26 cellular contexts compared by ENCODE assay signal in the genomic region with DNA sequence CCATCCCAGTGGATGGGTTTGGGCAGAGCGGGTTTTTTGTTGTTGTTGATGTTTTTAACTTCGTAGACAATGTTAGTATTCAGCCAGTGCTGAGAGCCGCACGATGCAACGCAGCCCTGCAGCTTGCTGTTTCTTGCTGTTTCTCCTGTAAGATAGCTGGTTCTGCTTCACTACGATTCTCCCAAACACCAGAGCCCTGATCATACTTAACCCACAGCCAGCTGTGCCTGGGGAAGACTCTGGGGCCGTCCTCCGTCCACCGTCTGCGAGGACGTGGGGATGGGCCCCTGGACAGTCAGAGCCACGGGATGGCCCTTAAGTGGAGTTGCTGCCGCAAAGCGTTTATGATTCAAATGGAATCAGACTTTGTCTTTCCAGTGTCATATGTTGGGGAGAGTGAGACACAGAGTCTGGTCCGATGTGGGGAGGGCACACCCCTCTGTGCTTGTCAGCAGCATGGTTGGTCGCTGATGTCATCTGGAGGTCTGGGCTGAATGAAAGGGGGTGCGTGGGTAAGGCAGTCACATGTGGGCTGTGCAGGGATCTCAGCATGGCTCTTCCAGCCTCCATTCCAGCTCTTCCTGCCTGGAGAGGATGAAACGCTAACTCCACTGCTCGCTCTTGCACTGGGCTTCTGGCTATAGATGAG. TPM values are rescaled to one million over a fixed set of nuclear protein-coding genes. Genes with fewer than 3 reads are reported as not detected.
A peak's percentile ranks its signal among the peaks of the same experiment; 100 is the strongest.
DNase-seq lines count a peak whose midpoint lies in the region; ATAC-seq, FAIRE-seq and TF ChIP-seq lines count a peak whose summit lies in the region.
"Had no signal": no experiment of that assay in that cellular context is flagged by ENCODE, and none has a peak within 500 bp of the region (broad histone marks: within the 10 kb centered on the region; RNA-seq: fewer than 3 reads in every experiment).

No MANE protein-coding gene starts in this region.

- DNase-seq in Daoy (ENCODE audit: low read depth) (peak; percentile 47), K562 (ENCODE audit: extremely low read depth in 1 of 4, low spot score in 3 of 4) (no peak), neuronal stem cell (ENCODE audit: low spot score) (no peak), DMS153 (lab: John Stamatoyannopoulos, UW) (no peak), NCI-H1105 (lab: John Stamatoyannopoulos, UW) (no peak)
- DNase-seq: activated CD4-positive, alpha-beta T cell treated with anti-CD3 and anti-CD28 coated beads for 4 hours; brain microvascular endothelial cell; Calu3; KBM-7; NCI-H1048; NCI-H2081; NCI-H510A treated with DMSO at 0.1 percent for 48 hours; ovary; substantia nigra had no signal

- CTCF ChIA-PET in HEK293 (lab: Yijun Ruan, JAX) (no interaction called here), K562 (lab: Yijun Ruan, JAX; ENCODE audit: low intra/inter-chr PET ratio) (no interaction called here)

- TF ChIP-seq EP300 in K562 (IDR thresholded peaks at IDR 0.05; ENCODE audit: low read length), result no peak

- peaks cover 1% of the 10 kb centered on the region for H3K79me1 ChIP-seq in neuronal stem cell (ENCODE audit: low read depth, low read length)

- peak overlapping the region; percentile 19 for H3K23ac ChIP-seq in neuronal stem cell (ENCODE audit: low read depth, low read length, poor library complexity)

- H2AFZ ChIP-seq in K562 (ENCODE audit: low read depth, low read length), result no peak overlapping the region
- H2AFZ ChIP-seq in neuronal stem cell (ENCODE audit: low read length), result peak overlapping the region; percentile 33
- H2AFZ ChIP-seq: hepatocyte had no signal

- no peak overlapping the region for H3K4me3 ChIP-seq in HEK293 (ENCODE audit: low read depth, low read length)
- no peak overlapping the region for H3K4me3 ChIP-seq in K562
- no peak overlapping the region for H3K4me3 ChIP-seq in neuronal stem cell (ENCODE audit: low read length in 2 of 2)
- H3K4me3 ChIP-seq: BLaER1, hepatocyte, ovary, right lobe of liver had no signal

- H3K27me3 ChIP-seq in K562 (ENCODE audit: control insufficient read depth in 2 of 2, insufficient read depth in 2 of 2, low read length in 2 of 2) (peaks cover 0 to 11% of the 10 kb centered on the region in 2 experiments; a peak in 3 of 5 replicates), neuronal stem cell (ENCODE audit: control insufficient read depth in 3 of 3, insufficient read depth in 3 of 3, low read depth in 1 of 3, low read length in 3 of 3) (peaks cover 0 to 11% (median 0%) of the 10 kb centered on the region in 3 experiments)
- H3K27me3 ChIP-seq: brain microvascular endothelial cell, hepatocyte, ovary, right lobe of liver had no signal

- H3K9me3 ChIP-seq in HEK293 (ENCODE audit: control insufficient read depth, insufficient read depth, low read depth, low read length) (no peaks in the 10 kb centered on the region), K562 (replicated peaks; ENCODE audit: control insufficient read depth, insufficient read depth, low read depth, low read length) (peaks cover 8% of the 10 kb centered on the region), neuronal stem cell (replicated peaks in 1 of 2; ENCODE audit: control insufficient read depth in 2 of 2, insufficient read depth in 1 of 2, low read depth in 1 of 2, low read length in 2 of 2) (peaks cover 0 to 2% of the 10 kb centered on the region in 2 donors)
- H3K9me3 ChIP-seq: right lobe of liver had no signal

- no peaks in the 10 kb centered on the region for H3K9me1 ChIP-seq in K562 (ENCODE audit: control insufficient read depth, insufficient read depth, low read length)

- peak; percentile 70 for FAIRE-seq in K562 (lab: Jason Lieb, UNC)
- FAIRE-seq: endothelial cell of umbilical vein, GM19239 had no signal

- H3K27ac ChIP-seq in HEK293 (ENCODE audit: extremely low read depth, low read depth, low read length) (no peak overlapping the region), K562 (ENCODE audit: extremely low read depth, low read depth, low read length) (no peak overlapping the region), neuronal stem cell (replicated peaks; ENCODE audit: low read length) (no peak overlapping the region)
- H3K27ac ChIP-seq: BLaER1, brain microvascular endothelial cell, hepatocyte, ovary, right lobe of liver, RWPE1 had no signal

- H3K9ac ChIP-seq in K562 (ENCODE audit: insufficient read depth in 1 of 2, low read depth in 2 of 2, low read length in 2 of 2), result peak overlapping the region in 1 of 2 experiments; percentile 67; a peak in 1 of 4 replicates
- no peak overlapping the region for H3K9ac ChIP-seq in neuronal stem cell (ENCODE audit: low read depth, low read length, poor library complexity)
- H3K9ac ChIP-seq: BLaER1 had no signal

- no peak overlapping the region for H2BK15ac ChIP-seq in neuronal stem cell (ENCODE audit: low read length)

- 0 out of 3 replicates have a peak, but pooled peaks cover 5% of the 10 kb centered on the region for H3K79me2 ChIP-seq in K562 (ENCODE audit: control insufficient read depth, insufficient read depth, low read length)
- H3K79me2 ChIP-seq: hepatocyte had no signal

- no peaks in the 10 kb centered on the region; the same call in 1 of the 2 replicates for H4K20me1 ChIP-seq in K562 (replicated peaks; ENCODE audit: control insufficient read depth, insufficient read depth, low read length)
- H4K20me1 ChIP-seq: BLaER1 had no signal

- BruUV-seq in K562 (replicated peaks; lab: Mats Ljungman, UMichigan), result no TSS peak

- TF ChIP-seq CTCF in HEK293 (tag by site-specific recombination; IDR thresholded peaks at IDR 0.05) (no peak), K562 (IDR thresholded peaks at IDR 0.05 in 2 of 3, conservative IDR thresholded peaks at IDR 0.05 in 1 of 3; ENCODE audit: insufficient read depth in 2 of 3, low read depth in 1 of 3, low read length in 3 of 3) (no peak)

- H3K36me3 ChIP-seq in HEK293 (ENCODE audit: control insufficient read depth in 2 of 2, insufficient read depth in 1 of 2, low read length in 2 of 2) (no peaks in the 10 kb centered on the region), K562 (ENCODE audit: control insufficient read depth, insufficient read depth, low read length) (no peaks in the 10 kb centered on the region), neuronal stem cell (replicated peaks in 1 of 2; ENCODE audit: control insufficient read depth in 2 of 2, insufficient read depth in 2 of 2, low read length in 2 of 2) (no peaks in the 10 kb centered on the region)
- H3K36me3 ChIP-seq: BLaER1, brain microvascular endothelial cell, ovary, right lobe of liver had no signal

- POLR2A ChIA-PET in HEK293 (lab: Yijun Ruan, JAX) (interaction anchor here (0.6 kb wide), 2 partner anchors 113 to 147 kb away, joined by 3 to 4 read pairs; no protein-coding TSS in a partner anchor), K562 (lab: Yijun Ruan, JAX) (interaction anchor here (0.6 kb wide), 1 partner anchor 78 kb away, joined by 3 read pairs; no protein-coding TSS in a partner anchor)

- no peak for TF ChIP-seq POLR2A in K562 (conservative IDR thresholded peaks at IDR 0.05)

- intact Hi-C loops in K562 (cut with micrococcal nuclease), result no loop called here

- H2BK120ac ChIP-seq in neuronal stem cell (ENCODE audit: low read depth, low read length), result no peak overlapping the region

- no peak overlapping the region for H2BK12ac ChIP-seq in neuronal stem cell (ENCODE audit: low read length)

- no peak overlapping the region for H3K14ac ChIP-seq in neuronal stem cell (ENCODE audit: low read length)

- H3K18ac ChIP-seq in neuronal stem cell (ENCODE audit: low read length), result peak overlapping the region; percentile 30

- H3K4me2 ChIP-seq in K562 (ENCODE audit: insufficient read depth, low read length), result peak overlapping the region; percentile 23
- no peak overlapping the region for H3K4me2 ChIP-seq in neuronal stem cell (ENCODE audit: insufficient read depth, low read length, poor library complexity, severe bottlenecking)
- H3K4me2 ChIP-seq: BLaER1, hepatocyte had no signal

- in situ Hi-C loops in K562 (cut with MboI), result no loop called here

- H4K8ac ChIP-seq in neuronal stem cell (ENCODE audit: low read depth, low read length), result no peak overlapping the region

- 52% methylated on average over 19 of the region's 19 CpGs for WGBS in K562 (ENCODE audit: insufficient coverage, low coverage, missing lambda C conversion rate)
- WGBS in neuronal stem cell (ENCODE audit: extremely low coverage in 2 of 2, insufficient read length in 2 of 2, insufficient replicate concordance in 1 of 2), 2 donors, result no CpG with 5 or more reads among the region's 19 CpGs

- ATAC-seq in K562 (peak; percentile 13; the same call in 2 of the 3 replicates), GM18517 (IDR thresholded peaks at IDR 0.05; ENCODE audit: unreplicated experiment) (no peak), HG02870 (IDR thresholded peaks at IDR 0.05; ENCODE audit: unreplicated experiment) (no peak)
- ATAC-seq: activated naive CD4-positive, alpha-beta T cell treated with anti-CD3 and anti-CD28 coated beads, Interleukin-2, amount 50 U/mL, for 72 hours; right lobe of liver had no signal

- TF ChIP-seq RAD21 in K562 (CRISPR knock-in tag; conservative IDR thresholded peaks at IDR 0.05 in 1 of 2, IDR thresholded peaks at IDR 0.05 in 1 of 2), result no peak

- H2BK5ac ChIP-seq in neuronal stem cell (ENCODE audit: low read length), result no peak overlapping the region

- H3K4me1 ChIP-seq in HEK293 (ENCODE audit: control insufficient read depth, insufficient read depth, low read length), result no peaks in the 10 kb centered on the region
- peaks cover 14 to 72% of the 10 kb centered on the region in 2 experiments for H3K4me1 ChIP-seq in K562 (replicated peaks in 1 of 2; ENCODE audit: control insufficient read depth in 2 of 2, insufficient read depth in 2 of 2, low read length in 2 of 2)
- peaks cover 0 to 6% of the 10 kb centered on the region in 2 donors for H3K4me1 ChIP-seq in neuronal stem cell (ENCODE audit: control insufficient read depth in 2 of 2, insufficient read depth in 1 of 2, low read depth in 1 of 2, low read length in 2 of 2)
- H3K4me1 ChIP-seq: BLaER1, right lobe of liver had no signal

- H4K91ac ChIP-seq in neuronal stem cell (ENCODE audit: low read depth, low read length, poor library complexity), result no peak overlapping the region

- no peak overlapping the region for H2AK5ac ChIP-seq in neuronal stem cell (ENCODE audit: low read depth, low read length)

- H3K4ac ChIP-seq in neuronal stem cell (ENCODE audit: low read length), result no peak overlapping the region

RNA-seq across cellular contexts. Expression of gene CBFA2T3, which starts 41.1 kb away (rescaled TPM):
- not detected in 2 replicates for total RNA-seq in Daoy (2014; rRNA removed; shearing (Covaris generic))
- 73.4 and 198 TPM in 2 replicates for total RNA-seq in K562 (2011; cell fraction: chromatin; rRNA removed; ENCODE audit: low replicate concordance)
- 67.4 and 69.3 TPM in 2 replicates for total RNA-seq in K562 (2011; cell fraction: nucleolus; rRNA removed)
- total RNA-seq in K562 (2011; cell fraction: nucleoplasm; rRNA removed), result 45.3 and 67.3 TPM in 2 replicates
- 13.5 and 20.8 TPM in 2 replicates for total RNA-seq in K562 (2014; rRNA removed)
- 3.9 and 5.9 TPM in 2 replicates for total RNA-seq in K562 (2014; rRNA removed; fragmentation: Illumina TruSeq; extraction: Trizol)
- 6.7 and 7.8 TPM in 2 replicates for total RNA-seq in K562 (2015; rRNA removed; fragmentation: Illumina TruSeq; extraction: Trizol)
- total RNA-seq in K562 (2021), result 114 and 145 TPM in 2 replicates
- 6.4 and 11.3 TPM in 2 replicates for polyA plus RNA-seq in K562 (2011; rRNA removed)
- polyA plus RNA-seq in K562 (2011; cell fraction: cytosol; rRNA removed), result 5.6 and 15.0 TPM in 2 replicates
- polyA plus RNA-seq in K562 (2011; cell fraction: nucleus; rRNA removed), result 67.2 and 126 TPM in 2 replicates
- polyA plus RNA-seq in K562 (2012), result 55.0 and 86.5 TPM in 2 replicates
- 24.2 and 46.3 TPM in 2 replicates for polyA plus RNA-seq in K562 (2014; fragmentation: Illumina TruSeq; extraction: Trizol)
- 1 to 10 TPM; 2.3 to 2.7 TPM for polyA plus RNA-seq in K562 (2014; fragmentation: Nextera tagmentation; extraction: Ambion mirVana)
- 34.3 and 35.3 TPM in 2 replicates for polyA plus RNA-seq in K562 (2014; rRNA removed)
- 9.5 and 9.7 TPM in 2 replicates for polyA minus RNA-seq in K562 (2011; rRNA and poly(A)+ RNA removed)
- 32.1 and 46.1 TPM in 2 replicates for polyA minus RNA-seq in K562 (2011; cell fraction: cytosol; rRNA and poly(A)+ RNA removed)
- 21.1 and 34.5 TPM in 2 replicates for polyA minus RNA-seq in K562 (2011; cell fraction: nucleus; rRNA and poly(A)+ RNA removed)
- 8.3 TPM for polyA plus RNA-seq in neuronal stem cell (2013, experiment 1 of 2)
- 8.0 TPM for polyA plus RNA-seq in neuronal stem cell (2013, experiment 2 of 2)
- total RNA-seq: Calu3, endothelial cell of umbilical vein, fibroblast of villous mesenchyme, lung microvascular endothelial cell had no signal
- polyA plus RNA-seq: endothelial cell of umbilical vein had no signal
